In the genomic region with DNA sequence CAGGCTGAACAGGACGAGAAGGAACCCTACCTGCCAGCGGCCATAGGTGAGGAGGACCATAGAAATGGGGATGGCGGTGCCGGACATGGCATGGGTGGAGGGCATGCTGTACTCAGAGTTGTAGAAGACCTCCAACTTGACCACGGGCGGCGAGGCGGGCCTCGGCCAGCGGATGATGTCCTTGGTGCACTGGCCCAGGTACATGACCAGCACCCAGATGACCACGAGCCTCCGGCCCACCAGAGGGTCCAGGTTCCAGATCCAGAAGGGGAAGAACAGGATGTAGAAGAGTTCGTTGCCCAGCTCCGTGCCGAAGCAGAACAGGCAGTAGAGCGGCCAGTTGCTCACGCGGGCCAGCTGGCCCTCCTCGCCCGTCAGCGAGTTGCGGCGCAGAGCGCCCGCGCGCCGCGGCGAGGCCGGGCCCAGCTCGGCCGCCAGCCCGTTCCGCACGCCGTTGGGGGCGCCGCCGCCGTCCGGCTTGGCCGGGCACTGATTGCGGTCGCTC, we compare ENCODE assay signal across 8 cellular contexts. TPM values are rescaled to one million over a fixed set of nuclear protein-coding genes. Genes with fewer than 3 reads are reported as not detected.
A peak's percentile ranks its signal among the peaks of the same experiment; 100 is the strongest.
DNase-seq lines count a peak whose midpoint lies in the region; ATAC-seq and TF ChIP-seq lines count a peak whose summit lies in the region.

No MANE protein-coding gene starts in this region.

- peaks cover 8% of the 10 kb centered on the region for H3K36me3 Mint-ChIP-seq in stimulated activated naive CD8-positive, alpha-beta T cell treated with anti-CD3 and anti-CD28 coated beads, Interleukin-15, Interleukin-2, amounts not matched to agents 100 ng/mL and 50 ng/mL, for 24 hours (ENCODE audit: low read depth)

- H3K9me3 ChIP-seq in effector memory CD4-positive, alpha-beta T cell (ENCODE audit: control insufficient read depth, low read length), result no peaks in the 10 kb centered on the region
- H3K9me3 ChIP-seq in lower lobe of right lung, result no peaks in the 10 kb centered on the region

- TF ChIP-seq CTCF in lower lobe of right lung (IDR thresholded peaks at IDR 0.05), result no peak

- H3K4me3 Mint-ChIP-seq in stimulated activated naive CD8-positive, alpha-beta T cell treated with anti-CD3 and anti-CD28 coated beads, Interleukin-15, Interleukin-2, amounts not matched to agents 100 ng/mL and 50 ng/mL, for 24 hours, result peak overlapping the region; percentile 99

- no peaks in the 10 kb centered on the region for H3K36me3 ChIP-seq in effector memory CD4-positive, alpha-beta T cell (ENCODE audit: control insufficient read depth, insufficient read depth, low read length)
- H3K36me3 ChIP-seq in lower lobe of right lung, result no peaks in the 10 kb centered on the region

- H3K27me3 Mint-ChIP-seq in stimulated activated naive CD8-positive, alpha-beta T cell treated with anti-CD3 and anti-CD28 coated beads, Interleukin-15, Interleukin-2, amounts not matched to agents 100 ng/mL and 50 ng/mL, for 24 hours, result no peaks in the 10 kb centered on the region

- peak overlapping the region; percentile 82 for H3K27ac ChIP-seq in effector memory CD4-positive, alpha-beta T cell (ENCODE audit: insufficient read depth, low read length, poor library complexity, severe bottlenecking)
- H3K27ac ChIP-seq in lower lobe of right lung, result peak overlapping the region; percentile 90

- peak overlapping the region; percentile 98 for H3K4me3 ChIP-seq in effector memory CD4-positive, alpha-beta T cell (ENCODE audit: insufficient read depth, low read depth, low read length, poor library complexity, severe bottlenecking)
- H3K4me3 ChIP-seq in lower lobe of right lung, result peak overlapping the region; percentile 85

- intact Hi-C loops in lower lobe of right lung (cut with DNase I), result no loop called here

- ATAC-seq in GM19455 (IDR thresholded peaks at IDR 0.05; ENCODE audit: unreplicated experiment) (peak; percentile 41), HG03460 (IDR thresholded peaks at IDR 0.05; ENCODE audit: unreplicated experiment) (peak; percentile 33), lower lobe of right lung (peak; percentile 84 to 87)

- H3K27me3 ChIP-seq in effector memory CD4-positive, alpha-beta T cell (replicated peaks; ENCODE audit: control insufficient read depth, insufficient read depth, low read length, poor library complexity, severe bottlenecking), result no peaks in the 10 kb centered on the region
- no peaks in the 10 kb centered on the region for H3K27me3 ChIP-seq in lower lobe of right lung (ENCODE audit: low read depth)

- H3K27ac Mint-ChIP-seq in stimulated activated naive CD8-positive, alpha-beta T cell treated with anti-CD3 and anti-CD28 coated beads, Interleukin-15, Interleukin-2, amounts not matched to agents 100 ng/mL and 50 ng/mL, for 24 hours, result peak overlapping the region; percentile 98

- H3K4me1 Mint-ChIP-seq in stimulated activated naive CD8-positive, alpha-beta T cell treated with anti-CD3 and anti-CD28 coated beads, Interleukin-15, Interleukin-2, amounts not matched to agents 100 ng/mL and 50 ng/mL, for 24 hours (ENCODE audit: low read depth), result peaks cover 37% of the 10 kb centered on the region

- H3K4me1 ChIP-seq in effector memory CD4-positive, alpha-beta T cell (ENCODE audit: control insufficient read depth, insufficient read depth, low read length, poor library complexity, severe bottlenecking), result peaks cover 4% of the 10 kb centered on the region
- peaks cover 22% of the 10 kb centered on the region for H3K4me1 ChIP-seq in lower lobe of right lung

- no peaks in the 10 kb centered on the region for H3K9me3 Mint-ChIP-seq in stimulated activated naive CD8-positive, alpha-beta T cell treated with anti-CD3 and anti-CD28 coated beads, Interleukin-15, Interleukin-2, amounts not matched to agents 100 ng/mL and 50 ng/mL, for 24 hours

- DNase-seq in EL, result peak; percentile 56
- peak in 3 of 5 donors; percentile 4 to 28 (median 6) for DNase-seq in T-helper 1 cell
- peak in 1 of 3 donors; percentile 2 for DNase-seq in effector memory CD4-positive, alpha-beta T cell
- peak; percentile 64 for DNase-seq in lower lobe of right lung
- DNase-seq in COLO829 (ENCODE audit: low spot score), result no peak

RNA-seq across cellular contexts. Expression of a gene that starts 0.6 kb away (rescaled TPM):
- total RNA-seq in lower lobe of right lung, result 20.8 TPM

Comparison
In these comparisons a context has a peak if more than half of its experiments do, and no peak if none do; other contexts are left out.
1. ATAC-seq: peak in every context shown above with its lines; median percentile 86 in lower lobe of right lung; 41 in GM19455; 33 in HG03460.